Comparison of ENCODE assay signal across 8 cellular contexts in the genomic region with DNA sequence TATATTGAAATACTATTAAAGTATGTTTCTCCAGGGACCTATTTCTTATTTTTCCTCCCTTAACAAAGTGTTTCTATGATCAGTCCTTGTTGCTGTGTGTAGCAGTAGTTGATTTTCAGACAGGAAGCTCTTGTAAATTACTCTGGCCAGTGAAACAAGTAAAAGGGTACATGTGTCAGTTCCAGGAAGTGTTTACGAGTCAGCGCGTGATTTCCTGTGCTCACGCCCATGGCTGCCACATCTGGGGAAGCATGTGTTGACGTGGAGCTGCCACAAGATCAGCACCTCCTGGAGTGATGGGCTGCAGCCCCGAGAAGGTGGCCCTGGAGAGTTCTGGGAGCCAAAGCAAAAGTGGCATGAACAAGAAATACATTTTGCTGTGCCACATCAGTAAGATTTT. TPM values are rescaled to one million over a fixed set of nuclear protein-coding genes. Genes with fewer than 3 reads are reported as not detected.
A peak's percentile ranks its signal among the peaks of the same experiment; 100 is the strongest.
DNase-seq lines count a peak whose midpoint lies in the region; ATAC-seq, FAIRE-seq and TF ChIP-seq lines count a peak whose summit lies in the region.

No MANE protein-coding gene starts in this region.

- peak; percentile 56 to 84 (median 72) for DNase-seq in CD4-positive, alpha-beta T cell
- DNase-seq in activated CD4-positive, alpha-beta memory T cell treated with anti-CD3 and anti-CD28 coated beads, Interleukin-2, amount 10 ng/mL, durations not matched to agents 7 days and 5 days, result peak; percentile 89
- DNase-seq in fibroblast of pulmonary artery (ENCODE audit: low read depth), result peak; percentile 77
- peak; percentile 82 for DNase-seq in stimulated activated CD4-positive, alpha-beta T cell treated with anti-CD3 and anti-CD28 coated beads, Interleukin-1b, Interleukin-23, amount 100 ng/mL, for 48 hours
- DNase-seq in GM12891 (ENCODE audit: insufficient read length, low spot score), result no peak
- no peak for DNase-seq in NCI-H510A (lab: John Stamatoyannopoulos, UW)
- no peak for DNase-seq in H7

- intact Hi-C loops in CD4-positive, alpha-beta T cell (cut with DNase I, micrococcal nuclease), result loop anchor here in 1 of 2 experiments (2.0 kb wide), 3 partner anchors 22 to 74 kb away; no protein-coding TSS in a partner anchor

- H3K36me3 ChIP-seq in H7 (replicated peaks; ENCODE audit: control insufficient read depth, insufficient read depth, low read length), result no peaks in the 10 kb centered on the region

- peaks cover 13% of the 10 kb centered on the region for H3K9me3 Mint-ChIP-seq in CD4-positive, alpha-beta T cell
- H3K9me3 Mint-ChIP-seq in activated CD4-positive, alpha-beta memory T cell treated with anti-CD3 and anti-CD28 coated beads, Interleukin-2, amount 10 ng/mL, durations not matched to agents 7 days and 5 days, result peaks cover 4% of the 10 kb centered on the region

- H3K4me3 ChIP-seq in fibroblast of pulmonary artery (replicated peaks; ENCODE audit: low read depth, low read length), result no peak overlapping the region
- no peak overlapping the region for H3K4me3 ChIP-seq in H7 (ENCODE audit: insufficient read depth, low read depth, low read length)

- H3K27ac Mint-ChIP-seq in CD4-positive, alpha-beta T cell, result peak overlapping the region; percentile 97
- peak overlapping the region; percentile 91 for H3K27ac Mint-ChIP-seq in activated CD4-positive, alpha-beta memory T cell treated with anti-CD3 and anti-CD28 coated beads, Interleukin-2, amount 10 ng/mL, durations not matched to agents 7 days and 5 days

- TF ChIP-seq POLR2A in GM12891 (IDR thresholded peaks at IDR 0.05; ENCODE audit: low read depth, low read length), result no peak

- H3K9me3 ChIP-seq in CD4-positive, alpha-beta T cell (ENCODE audit: control insufficient read depth, low read length), result no peaks in the 10 kb centered on the region

- CTCF ChIA-PET in CD4-positive, alpha-beta T cell (lab: Charles Lee), result no interaction called here
- CTCF ChIA-PET in activated CD4-positive, alpha-beta memory T cell treated with anti-CD3 and anti-CD28 coated beads, Interleukin-2, amount 10 ng/mL, durations not matched to agents 7 days and 5 days (lab: Charles Lee), result interaction anchor here (1.0 to 2.5 kb wide), 7 partner anchors 9 to 75 kb away, joined by 3 to 9 read pairs (median 5); no protein-coding TSS in a partner anchor

- peak overlapping the region; percentile 68 for H3K27ac ChIP-seq in CD4-positive, alpha-beta T cell (ENCODE audit: low read depth, low read length)

- peaks cover 12% of the 10 kb centered on the region for H3K36me3 Mint-ChIP-seq in CD4-positive, alpha-beta T cell (ENCODE audit: low read depth)
- peaks cover 22% of the 10 kb centered on the region for H3K36me3 Mint-ChIP-seq in activated CD4-positive, alpha-beta memory T cell treated with anti-CD3 and anti-CD28 coated beads, Interleukin-2, amount 10 ng/mL, durations not matched to agents 7 days and 5 days (ENCODE audit: low read depth)

- POLR2A ChIA-PET in CD4-positive, alpha-beta T cell (lab: Charles Lee), result interaction anchor here (0.8 to 3.4 kb wide), 16 partner anchors 8 to 1168 kb away, joined by 3 to 29 read pairs (median 3); a partner anchor contains a TSS
- POLR2A ChIA-PET in activated CD4-positive, alpha-beta memory T cell treated with anti-CD3 and anti-CD28 coated beads, Interleukin-2, amount 10 ng/mL, durations not matched to agents 7 days and 5 days (lab: Charles Lee), result interaction anchor here (0.7 to 3.7 kb wide), 13 partner anchors 9 to 1718 kb away, joined by 3 to 23 read pairs (median 3); no protein-coding TSS in a partner anchor

- peaks cover 50% of the 10 kb centered on the region for H3K4me1 Mint-ChIP-seq in CD4-positive, alpha-beta T cell (ENCODE audit: low read depth)
- H3K4me1 Mint-ChIP-seq in activated CD4-positive, alpha-beta memory T cell treated with anti-CD3 and anti-CD28 coated beads, Interleukin-2, amount 10 ng/mL, durations not matched to agents 7 days and 5 days, result peaks cover 41% of the 10 kb centered on the region

- no peaks in the 10 kb centered on the region for H3K27me3 ChIP-seq in CD4-positive, alpha-beta T cell (ENCODE audit: control insufficient read depth, insufficient read depth, low read length)
- no peaks in the 10 kb centered on the region for H3K27me3 ChIP-seq in H7 (ENCODE audit: control insufficient read depth, insufficient read depth, low read length)

- TF ChIP-seq CTCF in CD4-positive, alpha-beta T cell (IDR thresholded peaks at IDR 0.05), result no peak
- no peak for TF ChIP-seq CTCF in fibroblast of pulmonary artery (IDR thresholded peaks at IDR 0.05; ENCODE audit: low read length, missing control alignments)

- peak overlapping the region; percentile 73 for H3K4me3 Mint-ChIP-seq in CD4-positive, alpha-beta T cell
- H3K4me3 Mint-ChIP-seq in activated CD4-positive, alpha-beta memory T cell treated with anti-CD3 and anti-CD28 coated beads, Interleukin-2, amount 10 ng/mL, durations not matched to agents 7 days and 5 days, result peak overlapping the region; percentile 52

- no peak for FAIRE-seq in GM12891 (lab: Jason Lieb, UNC)

- ATAC-seq in CD4-positive, alpha-beta T cell (ENCODE audit: poor library complexity), result peak; percentile 98
- ATAC-seq in HG03175 (IDR thresholded peaks at IDR 0.05; ENCODE audit: unreplicated experiment), result peak; percentile 59

- no peaks in the 10 kb centered on the region for H3K27me3 Mint-ChIP-seq in CD4-positive, alpha-beta T cell
- no peaks in the 10 kb centered on the region for H3K27me3 Mint-ChIP-seq in activated CD4-positive, alpha-beta memory T cell treated with anti-CD3 and anti-CD28 coated beads, Interleukin-2, amount 10 ng/mL, durations not matched to agents 7 days and 5 days

TF ChIP-seq in GM12891, 5 proteins besides CTCF, POLR2A, EP300 and RAD21:
- no peak for TF ChIP-seq PAX5 (IDR thresholded peaks at IDR 0.05; ENCODE audit: insufficient read depth, low read length, severe bottlenecking)
- TF ChIP-seq SPI1 (IDR thresholded peaks at IDR 0.05; ENCODE audit: low read depth, low read length), result no peak
- no peak for TF ChIP-seq TAF1 (IDR thresholded peaks at IDR 0.05; ENCODE audit: low read depth, low read length)
- TF ChIP-seq POU2F2 (IDR thresholded peaks at IDR 0.05; ENCODE audit: low read depth, low read length), result no peak
- no peak for TF ChIP-seq POLR2AphosphoS5 (IDR thresholded peaks at IDR 0.05; ENCODE audit: low read depth, low read length)

RNA-seq across cellular contexts. Expression of a gene that starts 38.6 kb away (rescaled TPM):
- total RNA-seq in CD4-positive, alpha-beta T cell, result not detected
- not detected for total RNA-seq in activated CD4-positive, alpha-beta memory T cell treated with anti-CD3 and anti-CD28 coated beads, Interleukin-2, amount 10 ng/mL, durations not matched to agents 7 days and 5 days
- polyA plus RNA-seq in GM12891 (2012; ENCODE audit: low read depth, missing spikeins), result not detected
- total RNA-seq in H7 (2014; rRNA removed; shearing (Covaris generic)), result not detected in 2 replicates

Comparison
In these comparisons a context has a peak if more than half of its experiments do, and no peak if none do; other contexts are left out.
1. DNase-seq: peak in CD4-positive, alpha-beta T cell (10 of 10), activated CD4-positive, alpha-beta memory T cell treated with anti-CD3 and anti-CD28 coated beads, Interleukin-2, amount 10 ng/mL, durations not matched to agents 7 days and 5 days (single experiment), fibroblast of pulmonary artery (single experiment) and stimulated activated CD4-positive, alpha-beta T cell treated with anti-CD3 and anti-CD28 coated beads, Interleukin-1b, Interleukin-23, amount 100 ng/mL, for 48 hours (single experiment); none in GM12891 (single experiment), NCI-H510A (single experiment) and H7 (single experiment).